In genomic region chr5:146340260-146341081, GRCh38 we compare ENCODE assay signal across 8 cellular contexts. TPM values are rescaled to one million over a fixed set of nuclear protein-coding genes. Genes with fewer than 3 reads are reported as not detected.
A peak's percentile ranks its signal among the peaks of the same experiment; 100 is the strongest.
DNase-seq lines count a peak whose midpoint lies in the region; ATAC-seq and TF ChIP-seq lines count a peak whose summit lies in the region.

No MANE protein-coding gene starts in this region.

- DNase-seq in Right ventricle myocardium superior (peak; percentile 67), cardiac septum (ENCODE audit: low spot score) (no peak), WERI-Rb-1 (no peak), head of caudate nucleus (peak in 33 of 42 donors; percentile 12 to 77 (median 38)), BE2C (no peak), putamen (ENCODE audit: low spot score) (no peak)
- no peak for DNase-seq in effector CD8-positive, alpha-beta T cell (lab: John Stamatoyannopoulos, UW)

- intact Hi-C loops in Right ventricle myocardium superior (cut with DNase I): no loop called here
- intact Hi-C loops in cardiac septum (cut with DNase I): no loop called here
- intact Hi-C loops in head of caudate nucleus (cut with DNase I): no loop called here

- TF ChIP-seq CTCF in WERI-Rb-1 (IDR thresholded peaks at IDR 0.05; ENCODE audit: low read depth, low read length): no peak
- no peak for TF ChIP-seq CTCF in BE2C (IDR thresholded peaks at IDR 0.05; ENCODE audit: low read depth, low read length)

- H3K4me3 ChIP-seq in WERI-Rb-1 (ENCODE audit: low read depth, low read length): peak overlapping the region; percentile 52
- H3K4me3 ChIP-seq in skeletal muscle satellite cell (ENCODE audit: low read length): peak overlapping the region; percentile 10
- H3K4me3 ChIP-seq in BE2C (ENCODE audit: low read depth, low read length): no peak overlapping the region

- peaks cover 78% of the 10 kb centered on the region for H3K27me3 ChIP-seq in WERI-Rb-1 (ENCODE audit: insufficient read depth, low read depth, severe bottlenecking)
- peaks cover 99% of the 10 kb centered on the region for H3K27me3 ChIP-seq in skeletal muscle satellite cell (ENCODE audit: control insufficient read depth, insufficient read depth, low read length)
- peaks cover 99% of the 10 kb centered on the region for H3K27me3 ChIP-seq in BE2C

- H3K9ac ChIP-seq in skeletal muscle satellite cell (ENCODE audit: low read depth, low read length): no peak overlapping the region

- peaks cover 5% of the 10 kb centered on the region for H3K4me1 ChIP-seq in skeletal muscle satellite cell (ENCODE audit: control insufficient read depth, insufficient read depth, low read length)
- no peaks in the 10 kb centered on the region for H3K4me1 ChIP-seq in BE2C

- H3K36me3 ChIP-seq in WERI-Rb-1 (no peaks in the 10 kb centered on the region), skeletal muscle satellite cell (ENCODE audit: insufficient read depth, low read length) (no peaks in the 10 kb centered on the region), BE2C (no peaks in the 10 kb centered on the region)

- H3K9me3 ChIP-seq in WERI-Rb-1 (ENCODE audit: severe bottlenecking) (no peaks in the 10 kb centered on the region), skeletal muscle satellite cell (replicated peaks; ENCODE audit: low read length) (no peaks in the 10 kb centered on the region), BE2C (peaks cover 3% of the 10 kb centered on the region; the same call in 1 of the 2 replicates)

- ATAC-seq in Right ventricle myocardium superior (ENCODE audit: poor library complexity): peak; percentile 68

- peak overlapping the region; percentile 65 for H3K4me2 ChIP-seq in skeletal muscle satellite cell (ENCODE audit: low read length)

- no peak overlapping the region for H3K27ac ChIP-seq in WERI-Rb-1

RNA-seq across cellular contexts. Expression of gene POU4F3, which starts 1.8 kb away (rescaled TPM):
- total RNA-seq in Right ventricle myocardium superior (not detected), cardiac septum (not detected)
- not detected in 2 replicates for total RNA-seq in skeletal muscle satellite cell (2012; rRNA removed)
- polyA plus RNA-seq in BE2C (2012; ENCODE audit: insufficient read depth, insufficient read length, low read depth): not detected

Comparison
In these comparisons a context has a peak if more than half of its experiments do, and no peak if none do; other contexts are left out.
1. DNase-seq: peak in Right ventricle myocardium superior (single experiment) and head of caudate nucleus (33 of 42); none in cardiac septum (single experiment), WERI-Rb-1 (single experiment), BE2C (single experiment), putamen (single experiment) and effector CD8-positive, alpha-beta T cell (single experiment).